ENCODE assay signal across 23 cellular contexts in the genomic region with DNA sequence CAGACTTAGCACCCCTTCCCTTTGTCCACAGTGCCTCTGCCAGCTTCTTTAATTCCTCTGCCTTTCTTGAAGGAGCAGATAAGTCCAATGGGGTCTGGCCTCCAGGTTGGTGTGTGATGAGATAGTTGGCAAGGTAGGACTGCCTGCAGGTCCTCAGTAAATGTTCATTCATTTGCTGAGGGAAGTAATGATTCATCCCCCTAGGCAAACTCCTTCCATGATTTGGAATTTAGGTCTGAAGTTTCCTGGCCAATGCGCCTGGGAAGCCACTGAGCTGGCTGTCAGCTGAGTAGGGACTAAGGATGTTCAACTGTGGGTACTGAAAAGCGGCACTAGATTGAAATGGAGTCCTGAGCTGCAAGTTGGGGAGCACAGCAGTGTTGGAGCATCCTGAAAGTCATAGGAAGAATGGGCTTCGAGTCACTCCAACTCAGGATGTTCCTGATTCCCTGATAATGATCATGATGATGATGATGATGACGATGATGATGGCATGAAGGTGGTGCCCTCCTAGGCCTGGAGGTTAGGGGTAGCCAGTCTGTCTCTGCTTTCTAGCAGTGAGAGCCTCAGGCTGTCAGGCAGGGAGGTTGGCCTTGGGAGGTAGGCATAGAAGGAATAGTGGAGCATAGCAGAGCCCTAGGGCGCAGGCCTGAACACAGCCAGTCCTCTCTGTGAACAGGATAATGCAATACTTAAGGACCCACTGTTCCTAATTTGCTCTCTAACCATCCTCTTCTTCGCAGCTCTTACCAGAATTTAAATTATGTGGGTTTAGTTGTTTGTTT. TPM values are rescaled to one million over a fixed set of nuclear protein-coding genes. Genes with fewer than 3 reads are reported as not detected.
DNase-seq lines count a peak whose midpoint lies in the region; ATAC-seq, FAIRE-seq and TF ChIP-seq lines count a peak whose summit lies in the region.
"Had no signal": no experiment of that assay in that cellular context is flagged by ENCODE, and none has a peak within 500 bp of the region (broad histone marks: within the 10 kb centered on the region; RNA-seq: fewer than 3 reads in every experiment).

No MANE protein-coding gene starts in this region.

- no peaks in the 10 kb centered on the region for H3K23me2 ChIP-seq in H1 (ENCODE audit: low read depth, low read length)

- H2BK15ac ChIP-seq in H1 (ENCODE audit: low read length) = no peak overlapping the region

- H2AK5ac ChIP-seq in H1 (ENCODE audit: low read depth, low read length) = peak overlapping the region; percentile 87; the same call in 1 of the 2 replicates

- no peak overlapping the region for H2BK20ac ChIP-seq in H1 (ENCODE audit: low read length)

- peak overlapping the region; percentile 20 for H3K27ac Mint-ChIP-seq in nephron progenitor cell
- H3K27ac Mint-ChIP-seq: dendritic cell treated with granulocyte-macrophage colony-stimulating factor and Interleukin-4, amounts not matched to agents 40 ng/mL and 50 ng/mL, for 4 days; stimulated activated effector memory CD8-positive, alpha-beta T cell treated with anti-CD3 and anti-CD28 coated beads, Interleukin-12 subunit alpha, Interleukin-12 subunit beta, amount 100 ng/mL, for 72 hours had no signal

- no peak for TF ChIP-seq CTCF in left ventricle myocardium inferior (IDR thresholded peaks at IDR 0.05; ENCODE audit: borderline replicate concordance)
- no peak for TF ChIP-seq CTCF in heart left ventricle (IDR thresholded peaks at IDR 0.05)
- TF ChIP-seq CTCF in H1 (IDR thresholded peaks at IDR 0.05; ENCODE audit: control extremely low read depth in 1 of 3, insufficient read depth in 1 of 3, low read depth in 1 of 3, low read length in 3 of 3) = no peak
- no peak for TF ChIP-seq CTCF in nephron progenitor cell (IDR thresholded peaks at IDR 0.05)

- H3K9me3 Mint-ChIP-seq in nephron progenitor cell = no peaks in the 10 kb centered on the region
- H3K9me3 Mint-ChIP-seq: dendritic cell treated with granulocyte-macrophage colony-stimulating factor and Interleukin-4, amounts not matched to agents 40 ng/mL and 50 ng/mL, for 4 days; stimulated activated effector memory CD8-positive, alpha-beta T cell treated with anti-CD3 and anti-CD28 coated beads, Interleukin-12 subunit alpha, Interleukin-12 subunit beta, amount 100 ng/mL, for 72 hours had no signal

- H3K9ac ChIP-seq in H1 (replicated peaks in 1 of 4; ENCODE audit: extremely low read depth in 1 of 4, low read depth in 3 of 4, low read length in 3 of 4) = no peak overlapping the region

- H2AFZ ChIP-seq in H1 (ENCODE audit: low read length) = no peak overlapping the region

- TF ChIP-seq POLR2A in heart left ventricle (IDR thresholded peaks at IDR 0.05) (no peak), H1 (IDR thresholded peaks at IDR 0.05; ENCODE audit: control extremely low read depth in 1 of 2, low read depth in 2 of 2, low read length in 2 of 2) (no peak)

- no peak overlapping the region; the same call in 1 of the 2 replicates for H4K8ac ChIP-seq in H1 (ENCODE audit: extremely low read depth, insufficient read depth, low read length)

- POLR2A ChIA-PET in H1 (lab: Charles Lee; ENCODE audit: partially characterized antibody) = interaction anchor here (1.2 kb wide), 1 partner anchor 43 kb away, joined by 3 read pairs; no protein-coding TSS in a partner anchor

- H2BK5ac ChIP-seq in H1 (ENCODE audit: low read depth, low read length) = no peak overlapping the region

- no peak overlapping the region for H2BK120ac ChIP-seq in H1 (replicated peaks; ENCODE audit: low read depth, low read length)

- H2BK12ac ChIP-seq in H1 (ENCODE audit: low read depth, low read length) = no peak overlapping the region

- no peak overlapping the region for H3K14ac ChIP-seq in H1 (ENCODE audit: insufficient read length)

- no peak overlapping the region for H3K4me3 Mint-ChIP-seq in nephron progenitor cell
- H3K4me3 Mint-ChIP-seq: CD8-positive, alpha-beta memory T cell; dendritic cell treated with granulocyte-macrophage colony-stimulating factor and Interleukin-4, amounts not matched to agents 40 ng/mL and 50 ng/mL, for 4 days; stimulated activated effector memory CD8-positive, alpha-beta T cell treated with anti-CD3 and anti-CD28 coated beads, Interleukin-12 subunit alpha, Interleukin-12 subunit beta, amount 100 ng/mL, for 72 hours had no signal

- no peak overlapping the region for H4K5ac ChIP-seq in H1 (ENCODE audit: insufficient read length, low read depth, low read length)

- H3K4me1 ChIP-seq in left ventricle myocardium inferior (peaks cover 89% of the 10 kb centered on the region), heart left ventricle (peaks cover 10 to 79% (median 45%) of the 10 kb centered on the region in 12 donors), H1 (replicated peaks in 1 of 4; ENCODE audit: control insufficient read depth in 3 of 4, insufficient read depth in 4 of 4, low read length in 3 of 4) (peaks cover 3 to 17% (median 10%) of the 10 kb centered on the region in 4 experiments; a peak in 6 of 7 replicates)
- H3K4me1 ChIP-seq: prostate gland had no signal

- peaks cover 0 to 10% of the 10 kb centered on the region in 2 experiments; a peak in 1 of 4 replicates for H3K79me2 ChIP-seq in H1 (ENCODE audit: control insufficient read depth in 1 of 2, insufficient read depth in 2 of 2, low read length in 2 of 2)

- no peak for FAIRE-seq in H1 (lab: Jason Lieb, UNC)
- FAIRE-seq: endometrium had no signal

- intact Hi-C loops in left ventricle myocardium inferior (cut with micrococcal nuclease) = no loop called here
- intact Hi-C loops in heart left ventricle (cut with DNase I) = no loop called here

- H4K20me1 ChIP-seq in H1 (replicated peaks in 1 of 2; ENCODE audit: control insufficient read depth in 1 of 2, insufficient read depth in 2 of 2, low read length in 2 of 2) = peaks cover 6 to 8% of the 10 kb centered on the region in 2 experiments

- H3K27ac ChIP-seq in left ventricle myocardium inferior (replicated peaks) (peak overlapping the region; percentile 22), heart left ventricle (peak overlapping the region in 3 of 12 donors; percentile 24 to 95 (median 29)), H1 (ENCODE audit: low read depth, low read length) (no peak overlapping the region)
- H3K27ac ChIP-seq: prostate gland, SK-N-MC, skin epidermis, testis had no signal

- H3K9me3 ChIP-seq in left ventricle myocardium inferior (replicated peaks) (no peaks in the 10 kb centered on the region), heart left ventricle (no peaks in the 10 kb centered on the region), H1 (ENCODE audit: insufficient read depth in 2 of 2, low read depth in 1 of 2, low read length in 1 of 2) (no peaks in the 10 kb centered on the region)
- H3K9me3 ChIP-seq: mucosa of descending colon, prostate gland, testis had no signal

- H3K36me3 ChIP-seq in left ventricle myocardium inferior (no peaks in the 10 kb centered on the region), heart left ventricle (no peaks in the 10 kb centered on the region), H1 (ENCODE audit: control insufficient read depth in 2 of 4, insufficient read depth in 4 of 4, low read length in 3 of 4) (no peaks in the 10 kb centered on the region)
- H3K36me3 ChIP-seq: prostate gland had no signal

- peaks cover 3% of the 10 kb centered on the region for H3K27me3 Mint-ChIP-seq in nephron progenitor cell (ENCODE audit: low read depth, poor library complexity)

- no peak overlapping the region for H3K4ac ChIP-seq in H1 (replicated peaks; ENCODE audit: insufficient read length, low read depth, low read length)

- H4K91ac ChIP-seq in H1 (replicated peaks; ENCODE audit: insufficient read length, low read length) = no peak overlapping the region

- H3K23ac ChIP-seq in H1 (ENCODE audit: insufficient read length) = no peak overlapping the region

- H3K27me3 ChIP-seq in left ventricle myocardium inferior (ENCODE audit: low read depth) = no peaks in the 10 kb centered on the region
- H3K27me3 ChIP-seq in heart left ventricle = no peaks in the 10 kb centered on the region
- no peaks in the 10 kb centered on the region for H3K27me3 ChIP-seq in H1 (replicated peaks in 1 of 4; ENCODE audit: control insufficient read depth in 3 of 4, extremely low read depth in 1 of 4, insufficient read depth in 3 of 4, low read length in 3 of 4)
- H3K27me3 ChIP-seq: testis had no signal

- WGBS in heart left ventricle, 4 donors = 88 to 93% (median 91%) methylated on average over 6 of the region's 6 CpGs
- WGBS in H1 (ENCODE audit: extremely low coverage in 1 of 2, insufficient coverage in 1 of 2, insufficient read length in 1 of 2, insufficient replicate concordance in 2 of 2, low coverage in 1 of 2, low lambda C conversion rate in 2 of 2, missing lambda C conversion rate in 1 of 2), 2 experiments = 90% methylated on average over 6 of the region's 6 CpGs; no CpG with 5 or more reads in 1 of the 2 experiments

- H3K4me3 ChIP-seq in left ventricle myocardium inferior (no peak overlapping the region), heart left ventricle (no peak overlapping the region), H1 (ENCODE audit: extremely low read depth in 1 of 4, insufficient read depth in 2 of 4, low read depth in 3 of 4, low read length in 4 of 4) (no peak overlapping the region)
- H3K4me3 ChIP-seq: mucosa of descending colon, prostate gland, SK-N-MC, skin epidermis, testis had no signal

- TF ChIP-seq EP300 in H1 (IDR thresholded peaks at IDR 0.05; ENCODE audit: borderline replicate concordance in 1 of 2, low read depth in 2 of 2, low read length in 2 of 2) = no peak

- H3K18ac ChIP-seq in H1 (ENCODE audit: extremely low read depth, low read length) = no peak overlapping the region

- H3K4me2 ChIP-seq in H1 (ENCODE audit: insufficient read depth in 1 of 2, low read depth in 2 of 2, low read length in 2 of 2) = no peak overlapping the region

- peaks cover 13% of the 10 kb centered on the region for H3K79me1 ChIP-seq in H1 (ENCODE audit: low read depth, low read length)

- peaks cover 19% of the 10 kb centered on the region for H3K36me3 Mint-ChIP-seq in nephron progenitor cell (ENCODE audit: low read depth)
- H3K36me3 Mint-ChIP-seq: CD8-positive, alpha-beta memory T cell; stimulated activated effector memory CD8-positive, alpha-beta T cell treated with anti-CD3 and anti-CD28 coated beads, Interleukin-12 subunit alpha, Interleukin-12 subunit beta, amount 100 ng/mL, for 72 hours had no signal

- no peak for DNase-seq in left ventricle myocardium inferior
- DNase-seq in heart left ventricle = no peak
- DNase-seq in H1 (ENCODE audit: low read depth in 1 of 2, low spot score in 2 of 2) = no peak
- DNase-seq in nephron progenitor cell = no peak
- DNase-seq in foreskin melanocyte = no peak
- no peak for DNase-seq in iPS-NIHi11 (ENCODE audit: low spot score)
- DNase-seq: activated CD8-positive, alpha-beta memory T cell treated with anti-CD3 and anti-CD28 coated beads, Interleukin-2, amount 50 U/mL, for 48 hours; AML-193; CD8-positive, alpha-beta memory T cell; NCI-H1417; NCI-H524; stimulated activated CD4-positive, alpha-beta T cell treated with anti-CD3 and anti-CD28 coated beads, Interleukin-2, amount 100 ng/mL, for 24 hours; testis had no signal

- CTCF ChIA-PET in H1 (lab: Charles Lee; ENCODE audit: partially characterized antibody) = interaction anchor here (0.7 to 3.2 kb wide), 23 partner anchors 8 to 194 kb away, joined by 3 to 36 read pairs (median 4); no protein-coding TSS in a partner anchor

- no peak for ATAC-seq in heart left ventricle
- ATAC-seq in GM18867 (IDR thresholded peaks at IDR 0.05; ENCODE audit: unreplicated experiment) = no peak
- no peak for ATAC-seq in GM19463 (IDR thresholded peaks at IDR 0.05; ENCODE audit: unreplicated experiment)
- ATAC-seq: stimulated activated effector memory CD8-positive, alpha-beta T cell treated with anti-CD3 and anti-CD28 coated beads, Interleukin-12 subunit alpha, Interleukin-12 subunit beta, amount 100 ng/mL, for 72 hours had no signal

- H3K56ac ChIP-seq in H1 (replicated peaks; ENCODE audit: insufficient read length, low read depth, low read length) = no peak overlapping the region

- H3K4me1 Mint-ChIP-seq in nephron progenitor cell = peaks cover 50% of the 10 kb centered on the region
- H3K4me1 Mint-ChIP-seq: CD8-positive, alpha-beta memory T cell; stimulated activated effector memory CD8-positive, alpha-beta T cell treated with anti-CD3 and anti-CD28 coated beads, Interleukin-12 subunit alpha, Interleukin-12 subunit beta, amount 100 ng/mL, for 72 hours had no signal

- TF ChIP-seq RAD21 in H1 (IDR thresholded peaks at IDR 0.05 in 1 of 2, conservative IDR thresholded peaks at IDR 0.05 in 1 of 2; ENCODE audit: low read depth in 2 of 2, low read length in 2 of 2) = no peak

RNA-seq across cellular contexts. Expression of gene COL4A2, which starts 44.7 kb away (rescaled TPM):
- total RNA-seq in left ventricle myocardium inferior = 117 TPM
- 100 to 1,000 TPM in 8 of 9 donors, 10 to 100 TPM in 1; 94.0 to 377 (median 166) TPM for total RNA-seq in heart left ventricle
- polyA plus RNA-seq in heart left ventricle = 100 to 1,000 TPM in 1 of 2 donors, 10 to 100 TPM in 1; 92.4 to 220 TPM
- 77.0 and 80.4 TPM in 2 replicates for total RNA-seq in H1 (2021; fragmentation: NEBNext Ultra II Directional; extraction: Animal tissue kit (Norgen Biotek cat#: 25700))
- polyA plus RNA-seq in H1 (2011; rRNA removed) = 87.3 and 133 TPM in 2 replicates
- polyA plus RNA-seq in H1 (2011; cell fraction: cytosol; rRNA removed) = 64.4 TPM
- polyA plus RNA-seq in H1 (2011; cell fraction: nucleus; rRNA removed) = 260 TPM
- polyA plus RNA-seq in H1 (2012, experiment 1 of 2) = 45.6 to 82.2 TPM (median 69.4 TPM) in 4 replicates
- polyA plus RNA-seq in H1 (2012, experiment 2 of 2) = 40.9 TPM
- 143 TPM for polyA plus RNA-seq in H1 (2013, experiment 1 of 2)
- polyA plus RNA-seq in H1 (2013, experiment 2 of 2) = 123 TPM
- 69.1 and 74.8 TPM in 2 replicates for polyA minus RNA-seq in H1 (2011; rRNA and poly(A)+ RNA removed)
- 78.9 TPM for polyA minus RNA-seq in H1 (2011; cell fraction: cytosol; rRNA and poly(A)+ RNA removed)
- 109 TPM for polyA minus RNA-seq in H1 (2011; cell fraction: nucleus; rRNA and poly(A)+ RNA removed)
- total RNA-seq: CD8-positive, alpha-beta memory T cell; T-helper 2 cell treated with Interferon-gamma antibody and Interleukin-4, amounts not matched to agents 100 ng/mL and 5 ng/mL, for 36 hours had no signal
- polyA plus RNA-seq: CD8-positive, alpha-beta memory T cell had no signal

RNA-seq across cellular contexts. Expression of gene COL4A1, which starts 44.9 kb away (rescaled TPM):
- total RNA-seq in left ventricle myocardium inferior (120 TPM), heart left ventricle (100 to 1,000 TPM in 8 of 9 donors, 10 to 100 TPM in 1; 91.9 to 428 (median 184) TPM)
- polyA plus RNA-seq in heart left ventricle (100 to 1,000 TPM in 1 of 2 donors, 10 to 100 TPM in 1; 52.6 to 194 TPM), H1 (2011; rRNA removed) (30.7 and 31.7 TPM in 2 replicates)
- total RNA-seq in H1 (2021; fragmentation: NEBNext Ultra II Directional; extraction: Animal tissue kit (Norgen Biotek cat#: 25700)) = 82.0 and 91.0 TPM in 2 replicates
- 31.3 TPM for polyA plus RNA-seq in H1 (2011; cell fraction: cytosol; rRNA removed)
- polyA plus RNA-seq in H1 (2011; cell fraction: nucleus; rRNA removed) = 69.4 TPM
- polyA plus RNA-seq in H1 (2012, experiment 1 of 2) = 39.8 to 46.7 TPM (median 43.8 TPM) in 4 replicates
- 17.1 TPM for polyA plus RNA-seq in H1 (2012, experiment 2 of 2)
- 88.0 TPM for polyA plus RNA-seq in H1 (2013, experiment 1 of 2)
- 83.1 TPM for polyA plus RNA-seq in H1 (2013, experiment 2 of 2)
- polyA minus RNA-seq in H1 (2011; rRNA and poly(A)+ RNA removed) = 46.9 and 65.9 TPM in 2 replicates
- 44.9 TPM for polyA minus RNA-seq in H1 (2011; cell fraction: cytosol; rRNA and poly(A)+ RNA removed)
- 51.4 TPM for polyA minus RNA-seq in H1 (2011; cell fraction: nucleus; rRNA and poly(A)+ RNA removed)
- total RNA-seq: CD8-positive, alpha-beta memory T cell; T-helper 2 cell treated with Interferon-gamma antibody and Interleukin-4, amounts not matched to agents 100 ng/mL and 5 ng/mL, for 36 hours had no signal
- polyA plus RNA-seq: CD8-positive, alpha-beta memory T cell had no signal
